Comparison of ENCODE assay signal across 27 cellular contexts in genomic region chr12:19477071-19477470, GRCh38. TPM values are rescaled to one million over a fixed set of nuclear protein-coding genes. Genes with fewer than 3 reads are reported as not detected.
A peak's percentile ranks its signal among the peaks of the same experiment; 100 is the strongest.
DNase-seq lines count a peak whose midpoint lies in the region; ATAC-seq, FAIRE-seq and TF ChIP-seq lines count a peak whose summit lies in the region.
"Had no signal": no experiment of that assay in that cellular context is flagged by ENCODE, and none has a peak within 500 bp of the region (broad histone marks: within the 10 kb centered on the region; RNA-seq: fewer than 3 reads in every experiment).

No MANE protein-coding gene starts in this region.

- peak overlapping the region; percentile 26 for H3K27ac Mint-ChIP-seq in activated T-cell treated with anti-CD3 and anti-CD28 coated beads, Interleukin-2, amount 50 U/mL, for 72 hours
- no peak overlapping the region for H3K27ac Mint-ChIP-seq in activated T-cell treated with anti-CD3 and anti-CD28 coated beads, Interleukin-2, amount 50 U/mL, for 24 hours
- H3K27ac Mint-ChIP-seq in stimulated activated effector memory CD8-positive, alpha-beta T cell treated with anti-CD3 and anti-CD28 coated beads, Interleukin-12 subunit alpha, Interleukin-12 subunit beta, amount 100 ng/mL, for 72 hours: peak overlapping the region; percentile 16
- H3K27ac Mint-ChIP-seq: CD14-positive monocyte had no signal

- H3K27me3 ChIP-seq in GM12878 (replicated peaks in 1 of 2; ENCODE audit: control insufficient read depth in 2 of 2, insufficient read depth in 2 of 2, low read length in 1 of 2): no peaks in the 10 kb centered on the region
- H3K27me3 ChIP-seq: BE2C, SJCRH30 had no signal

- RAD21 ChIA-PET in GM12878 (lab: Charles Lee; ENCODE audit: unreplicated experiment): no interaction called here

- H3K27me3 Mint-ChIP-seq in activated T-cell treated with anti-CD3 and anti-CD28 coated beads, Interleukin-2, amount 50 U/mL, for 72 hours (ENCODE audit: low read depth): no peaks in the 10 kb centered on the region
- H3K27me3 Mint-ChIP-seq in activated T-cell treated with anti-CD3 and anti-CD28 coated beads, Interleukin-2, amount 50 U/mL, for 24 hours: no peaks in the 10 kb centered on the region

- TF ChIP-seq CTCF in GM12878 (IDR thresholded peaks at IDR 0.05 in 2 of 3, conservative IDR thresholded peaks at IDR 0.05 in 1 of 3; ENCODE audit: control insufficient read depth in 2 of 3, extremely low read depth in 1 of 3, insufficient read depth in 1 of 3, low read depth in 3 of 3, low read length in 3 of 3): no peak

- ATAC-seq in activated T-cell treated with anti-CD3 and anti-CD28 coated beads, Interleukin-2, amount 50 U/mL, for 72 hours (replicated peaks in 1 of 2): no peak
- peak; percentile 55 for ATAC-seq in GM18868 (IDR thresholded peaks at IDR 0.05; ENCODE audit: unreplicated experiment)
- ATAC-seq in GM12878: no peak
- no peak for ATAC-seq in stimulated activated effector memory CD8-positive, alpha-beta T cell treated with anti-CD3 and anti-CD28 coated beads, Interleukin-12 subunit alpha, Interleukin-12 subunit beta, amount 100 ng/mL, for 72 hours
- ATAC-seq in GM21360 (IDR thresholded peaks at IDR 0.05; ENCODE audit: unreplicated experiment): no peak
- ATAC-seq: Right ventricle myocardium inferior, SK-N-SH treated with all-trans-retinoic acid at 6 μM for 48 hours had no signal

- no peak overlapping the region for H3K4me3 ChIP-seq in GM12878
- H3K4me3 ChIP-seq: PC-9, SJCRH30 had no signal

- H3K9ac ChIP-seq in GM12878 (ENCODE audit: control insufficient read depth, insufficient read depth, low read length): no peak overlapping the region

- SMC1A ChIA-PET in GM12878 (lab: Charles Lee; ENCODE audit: uncharacterized antibody, unreplicated experiment): interaction anchor here (0.6 kb wide), 1 partner anchor 1080 kb away, joined by 3 read pairs; no protein-coding TSS in a partner anchor

- peaks cover 8% of the 10 kb centered on the region for H3K4me1 ChIP-seq in GM12878 (ENCODE audit: control insufficient read depth, insufficient read depth, low read length)
- H3K4me1 ChIP-seq: BE2C had no signal

- H3K79me2 ChIP-seq in GM12878 (ENCODE audit: control insufficient read depth, insufficient read depth, low read length): peaks cover 31% of the 10 kb centered on the region

- intact Hi-C loops in GM12878 (cut with micrococcal nuclease; ENCODE audit: unreplicated experiment): loop anchor here (10.0 kb wide), 1 partner anchor 418 kb away; no protein-coding TSS in a partner anchor

- POLR2A ChIA-PET in GM12878 (lab: Charles Lee): no interaction called here

- no peak for TF ChIP-seq POLR2A in GM12878 (IDR thresholded peaks at IDR 0.05; ENCODE audit: low read depth, low read length)

- H4K20me1 ChIP-seq in GM12878 (ENCODE audit: control insufficient read depth, insufficient read depth): no peaks in the 10 kb centered on the region

- H3K27ac ChIP-seq in GM12878 (ENCODE audit: control insufficient read depth, insufficient read depth): no peak overlapping the region
- H3K27ac ChIP-seq: HL-60, PC-9, SJCRH30 had no signal

- WGBS in GM12878 (ENCODE audit: insufficient coverage, insufficient replicate concordance, low lambda C conversion rate, missing lambda C conversion rate): 97% methylated on average over 8 of the region's 8 CpGs

- no peak overlapping the region for H2AFZ ChIP-seq in GM12878 (ENCODE audit: control insufficient read depth, low read depth, low read length)
- H2AFZ ChIP-seq: PC-9 had no signal

- no peak for TF ChIP-seq RAD21 in GM12878 (IDR thresholded peaks at IDR 0.05; ENCODE audit: insufficient read depth, low read depth, low read length)

- in situ Hi-C loops in GM12878 (cut with MboI): no loop called here

- BruUV-seq in GM12878 (replicated peaks; lab: Mats Ljungman, UMichigan): TSS peak; percentile 14

- CTCF ChIA-PET in GM12878 (lab: Yijun Ruan, JAX): no interaction called here

- H3K4me2 ChIP-seq in GM12878 (ENCODE audit: control insufficient read depth, insufficient read depth): no peak overlapping the region
- H3K4me2 ChIP-seq: PC-9 had no signal

- peaks cover 33 to 80% of the 10 kb centered on the region in 2 donors for H3K36me3 Mint-ChIP-seq in activated T-cell treated with anti-CD3 and anti-CD28 coated beads, Interleukin-2, amount 50 U/mL, for 72 hours (ENCODE audit: insufficient read depth in 2 of 2)
- peaks cover 96% of the 10 kb centered on the region for H3K36me3 Mint-ChIP-seq in activated T-cell treated with anti-CD3 and anti-CD28 coated beads, Interleukin-2, amount 50 U/mL, for 24 hours (ENCODE audit: low read depth)
- H3K36me3 Mint-ChIP-seq in stimulated activated effector memory CD8-positive, alpha-beta T cell treated with anti-CD3 and anti-CD28 coated beads, Interleukin-12 subunit alpha, Interleukin-12 subunit beta, amount 100 ng/mL, for 72 hours: peaks cover 100% of the 10 kb centered on the region

- peaks cover 29% of the 10 kb centered on the region for H3K4me1 Mint-ChIP-seq in activated T-cell treated with anti-CD3 and anti-CD28 coated beads, Interleukin-2, amount 50 U/mL, for 72 hours (ENCODE audit: low read depth)
- H3K4me1 Mint-ChIP-seq in activated T-cell treated with anti-CD3 and anti-CD28 coated beads, Interleukin-2, amount 50 U/mL, for 24 hours (ENCODE audit: low read depth): peaks cover 50% of the 10 kb centered on the region
- peaks cover 52% of the 10 kb centered on the region for H3K4me1 Mint-ChIP-seq in stimulated activated effector memory CD8-positive, alpha-beta T cell treated with anti-CD3 and anti-CD28 coated beads, Interleukin-12 subunit alpha, Interleukin-12 subunit beta, amount 100 ng/mL, for 72 hours

- no peak for DNase-seq in activated T-cell treated with anti-CD3 and anti-CD28 coated beads, Interleukin-2, amount 50 U/mL, for 72 hours
- no peak for DNase-seq in activated T-cell treated with anti-CD3 and anti-CD28 coated beads, Interleukin-2, amount 50 U/mL, for 24 hours
- DNase-seq in GM12878 (ENCODE audit: low read depth, low spot score) (no peak), NCI-H446 (lab: John Stamatoyannopoulos, UW) (no peak)
- DNase-seq in stimulated activated effector memory CD8-positive, alpha-beta T cell treated with anti-CD3 and anti-CD28 coated beads, Interleukin-12 subunit alpha, Interleukin-12 subunit beta, amount 100 ng/mL, for 72 hours (ENCODE audit: low spot score in 2 of 2): no peak
- no peak for DNase-seq in activated CD4-positive, alpha-beta T cell treated with anti-CD3 and anti-CD28 coated beads for 4 hours
- DNase-seq: 8988T; ACHN; BE2C; COR-L47; DMS53; NCI-H1092 treated with DMSO at 0.1 percent for 48 hours; NCI-H1436; NCI-H187 treated with DMSO at 0.1 percent for 48 hours; NCI-H2171 treated with DMSO at 0.1 percent for 48 hours; NCI-H345; NCI-H524 treated with DMSO at 0.1 percent for 48 hours; NCI-H82; NK-92 treated with Interleukin-12 subunit alpha and Interleukin-12 subunit beta, amount 100 ng/mL, for 24 hours; PC-9; SJCRH30 had no signal

- no peak for FAIRE-seq in GM12878 (lab: Jason Lieb, UNC)

- peaks cover 2 to 15% of the 10 kb centered on the region in 2 experiments; a peak in 3 of 4 replicates for H3K36me3 ChIP-seq in GM12878 (ENCODE audit: control insufficient read depth in 2 of 2, insufficient read depth in 2 of 2, low read length in 1 of 2)

- peaks cover 15% of the 10 kb centered on the region for H3K9me3 ChIP-seq in GM12878 (replicated peaks; ENCODE audit: control insufficient read depth, insufficient read depth, low read length)
- H3K9me3 ChIP-seq: BE2C had no signal

- peaks cover 2 to 5% of the 10 kb centered on the region in 2 donors for H3K9me3 Mint-ChIP-seq in activated T-cell treated with anti-CD3 and anti-CD28 coated beads, Interleukin-2, amount 50 U/mL, for 72 hours
- peaks cover 25% of the 10 kb centered on the region for H3K9me3 Mint-ChIP-seq in activated T-cell treated with anti-CD3 and anti-CD28 coated beads, Interleukin-2, amount 50 U/mL, for 24 hours
- peaks cover 6% of the 10 kb centered on the region for H3K9me3 Mint-ChIP-seq in stimulated activated effector memory CD8-positive, alpha-beta T cell treated with anti-CD3 and anti-CD28 coated beads, Interleukin-12 subunit alpha, Interleukin-12 subunit beta, amount 100 ng/mL, for 72 hours

- TF ChIP-seq EP300 in GM12878 (IDR thresholded peaks at IDR 0.05; ENCODE audit: borderline replicate concordance in 1 of 2, control insufficient read depth in 1 of 2, low read depth in 2 of 2, low read length in 2 of 2): no peak

- H3K4me3 Mint-ChIP-seq in activated T-cell treated with anti-CD3 and anti-CD28 coated beads, Interleukin-2, amount 50 U/mL, for 72 hours: no peak overlapping the region
- no peak overlapping the region for H3K4me3 Mint-ChIP-seq in activated T-cell treated with anti-CD3 and anti-CD28 coated beads, Interleukin-2, amount 50 U/mL, for 24 hours
- H3K4me3 Mint-ChIP-seq in stimulated activated effector memory CD8-positive, alpha-beta T cell treated with anti-CD3 and anti-CD28 coated beads, Interleukin-12 subunit alpha, Interleukin-12 subunit beta, amount 100 ng/mL, for 72 hours: no peak overlapping the region
- H3K4me3 Mint-ChIP-seq: CD14-positive monocyte had no signal

TF ChIP-seq in GM12878, 131 proteins besides CTCF, POLR2A, EP300 and RAD21 (continues in another document):
- no peak for TF ChIP-seq JUND (IDR thresholded peaks at IDR 0.05; ENCODE audit: low read depth, low read length)

RNA-seq across cellular contexts. Expression of gene AEBP2, which starts 37.8 kb away (rescaled TPM):
- 10 to 100 TPM; 59.4 to 64.5 TPM for total RNA-seq in activated T-cell treated with anti-CD3 and anti-CD28 coated beads, Interleukin-2, amount 50 U/mL, for 72 hours
- total RNA-seq in GM12878 (2013; cell fraction: nucleolus; rRNA removed): 76.0 and 78.6 TPM in 2 replicates
- total RNA-seq in GM12878 (2014; rRNA removed) (17.6 and 20.3 TPM in 2 replicates), GM12878 (2014; rRNA removed; fragmentation: Illumina TruSeq; extraction: Trizol) (24.9 and 25.0 TPM in 2 replicates), GM12878 (2021) (50.1 and 50.5 TPM in 2 replicates)
- 14.7 TPM for polyA plus RNA-seq in GM12878 (2011; ENCODE audit: low read depth)
- polyA plus RNA-seq in GM12878 (2011; rRNA removed) (22.1 and 22.9 TPM in 2 replicates), GM12878 (2014; fragmentation: Illumina TruSeq; extraction: Trizol) (57.7 and 68.4 TPM in 2 replicates), GM12878 (2014; fragmentation: Nextera tagmentation; extraction: Ambion mirVana) (100 to 1,000 TPM in 1 of 2 experiments, 10 to 100 TPM in 1; 39.2 to 126 TPM), GM12878 (2014; rRNA removed) (21.8 and 24.8 TPM in 2 replicates), GM12878 (2016; fragmentation: Nextera tagmentation; extraction: Ambion mirVana) (10 to 100 TPM; 50.9 to 54.7 TPM)
- polyA plus RNA-seq in GM12878 (2011; cell fraction: cytosol; rRNA removed): 10.6 and 17.7 TPM in 2 replicates
- 10.8 and 12.0 TPM in 2 replicates for polyA plus RNA-seq in GM12878 (2011; cell fraction: nucleus; rRNA removed)
- polyA plus RNA-seq in GM12878 (2012): 20.0 and 25.1 TPM in 2 replicates
- 21.7 and 40.7 TPM in 2 replicates for polyA minus RNA-seq in GM12878 (2011; rRNA and poly(A)+ RNA removed)
- 9.6 and 15.9 TPM in 2 replicates for polyA minus RNA-seq in GM12878 (2011; cell fraction: cytosol; rRNA and poly(A)+ RNA removed)
- 10.6 and 18.8 TPM in 2 replicates for polyA minus RNA-seq in GM12878 (2011; cell fraction: nucleus; rRNA and poly(A)+ RNA removed)
